Comparison of ENCODE assay signal across 8 cellular contexts in the genomic region with DNA sequence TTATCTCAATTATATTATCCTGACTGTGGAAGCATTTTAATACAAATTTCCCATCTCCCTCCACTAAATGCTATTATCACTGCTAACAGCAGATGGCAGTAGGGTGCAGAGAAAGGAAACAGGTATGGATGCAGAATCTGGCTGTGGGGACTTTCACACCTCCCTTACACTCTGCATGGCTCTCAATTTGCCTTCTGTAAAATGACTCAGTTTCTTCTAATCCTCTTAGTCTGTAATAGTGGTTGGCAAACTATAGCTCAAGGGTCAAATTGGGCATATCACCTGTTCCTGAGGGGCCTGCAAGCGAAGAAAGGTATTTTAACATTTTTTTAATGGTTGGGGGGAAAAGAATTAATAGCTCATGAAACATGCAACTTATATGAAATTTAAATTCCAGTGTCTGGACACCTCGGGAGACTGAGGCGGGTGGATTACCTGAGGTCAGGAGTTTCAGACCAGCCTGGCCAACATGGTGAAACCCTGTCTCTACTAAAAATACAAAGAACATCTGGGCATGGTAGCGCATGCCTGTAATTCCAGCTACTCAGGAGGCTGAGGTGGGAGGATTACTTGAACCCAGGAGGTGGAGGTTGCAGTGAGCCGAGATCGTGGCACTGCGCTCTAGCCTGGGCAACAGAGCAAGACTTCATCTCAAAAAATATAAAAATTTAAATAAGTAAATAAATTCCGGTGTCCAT.
DNase-seq lines count a peak whose midpoint lies in the region; ATAC-seq, FAIRE-seq and TF ChIP-seq lines count a peak whose summit lies in the region.

No MANE protein-coding gene starts in this region.

- H3K4me1 Mint-ChIP-seq in GM23338, result peaks cover 31% of the 10 kb centered on the region

- DNase-seq in Ammon's horn (ENCODE audit: low spot score) (peak; percentile 85), GM23338 (ENCODE audit: low spot score) (peak; percentile 85), NCI-H2227 treated with DMSO at 0.1 percent for 48 hours (lab: John Stamatoyannopoulos, UW) (peak; percentile 70), epithelial cell of esophagus (ENCODE audit: low read depth) (peak; percentile 76), mucosa of gallbladder (ENCODE audit: low spot score) (peak; percentile 68), GM12891 (ENCODE audit: insufficient read length, low spot score) (no peak)
- peak; percentile 39 to 72 for DNase-seq in activated CD4-positive, alpha-beta T cell treated with anti-CD3 and anti-CD28 coated beads for 4 hours
- DNase-seq in stimulated activated naive CD4-positive, alpha-beta T cell treated with Interleukin-2 at 50 U/mL for 16 hours (lab: John Stamatoyannopoulos, UW), result peak; percentile 3

- peaks cover 13% of the 10 kb centered on the region for H3K27me3 Mint-ChIP-seq in GM23338 (ENCODE audit: insufficient read depth, low read depth, poor library complexity)

- ATAC-seq in GM23338, result peak; percentile 80

- H3K4me1 ChIP-seq in GM23338 (ENCODE audit: insufficient read depth), result peaks cover 7% of the 10 kb centered on the region; the same call in 1 of the 2 replicates

- FAIRE-seq in GM12891 (lab: Jason Lieb, UNC), result no peak

- no peak overlapping the region for H2AFZ ChIP-seq in GM23338

- no peaks in the 10 kb centered on the region for H3K9me2 ChIP-seq in GM23338 (ENCODE audit: insufficient read depth)

- no peaks in the 10 kb centered on the region for H3K9me3 Mint-ChIP-seq in GM23338

- H3K27ac ChIP-seq in GM23338 (ENCODE audit: low read depth), result peak overlapping the region; percentile 61; the same call in 1 of the 2 replicates

- peak; percentile 90 to 98 for TF ChIP-seq CTCF in GM23338 (conservative IDR thresholded peaks at IDR 0.05; ENCODE audit: low read depth in 2 of 2)
- peak; percentile 88 for TF ChIP-seq CTCF in epithelial cell of esophagus (IDR thresholded peaks at IDR 0.05; ENCODE audit: insufficient read depth, low read depth, low read length, missing control alignments)

- peaks cover 21% of the 10 kb centered on the region for H3K36me3 ChIP-seq in GM23338 (ENCODE audit: insufficient read depth)

- no peak for TF ChIP-seq POLR2A in GM12891 (IDR thresholded peaks at IDR 0.05; ENCODE audit: low read depth, low read length)

- H3K4me3 ChIP-seq in GM23338, result no peak overlapping the region
- H3K4me3 ChIP-seq in epithelial cell of esophagus (ENCODE audit: low read length), result no peak overlapping the region

- no peak overlapping the region for H3K4me2 ChIP-seq in GM23338

- peaks cover 10% of the 10 kb centered on the region for H4K20me1 ChIP-seq in GM23338 (replicated peaks; ENCODE audit: insufficient read depth)

- H3K27me3 ChIP-seq in GM23338 (ENCODE audit: insufficient read depth), result no peaks in the 10 kb centered on the region

- peaks cover 34% of the 10 kb centered on the region for H3F3A ChIP-seq in GM23338 (replicated peaks; ENCODE audit: low read depth)

- no peak overlapping the region for H3K27ac Mint-ChIP-seq in GM23338

- H3K4me3 Mint-ChIP-seq in GM23338, result no peak overlapping the region

- H3K79me2 ChIP-seq in GM23338 (replicated peaks; ENCODE audit: insufficient read depth), result peaks cover 89% of the 10 kb centered on the region

- peaks cover 88% of the 10 kb centered on the region for H3K36me3 Mint-ChIP-seq in GM23338 (ENCODE audit: low read depth)

TF ChIP-seq in GM23338, 12 proteins besides CTCF, POLR2A, EP300 and RAD21 (continues in another document):
- TF ChIP-seq, protein P1, sequence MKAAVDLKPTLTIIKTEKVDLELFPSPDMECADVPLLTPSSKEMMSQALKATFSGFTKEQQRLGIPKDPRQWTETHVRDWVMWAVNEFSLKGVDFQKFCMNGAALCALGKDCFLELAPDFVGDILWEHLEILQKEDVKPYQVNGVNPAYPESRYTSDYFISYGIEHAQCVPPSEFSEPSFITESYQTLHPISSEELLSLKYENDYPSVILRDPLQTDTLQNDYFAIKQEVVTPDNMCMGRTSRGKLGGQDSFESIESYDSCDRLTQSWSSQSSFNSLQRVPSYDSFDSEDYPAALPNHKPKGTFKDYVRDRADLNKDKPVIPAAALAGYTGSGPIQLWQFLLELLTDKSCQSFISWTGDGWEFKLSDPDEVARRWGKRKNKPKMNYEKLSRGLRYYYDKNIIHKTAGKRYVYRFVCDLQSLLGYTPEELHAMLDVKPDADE (IDR thresholded peaks at IDR 0.05), result no peak
- no peak for TF ChIP-seq ZNF114 (CRISPR knock-in tag; IDR thresholded peaks at IDR 0.05)
- TF ChIP-seq EZH2phosphoT487 (IDR thresholded peaks at IDR 0.05; ENCODE audit: unreplicated experiment), result no peak
- no peak for TF ChIP-seq ZNF331 (CRISPR knock-in tag; IDR thresholded peaks at IDR 0.05; ENCODE audit: low read depth)
- TF ChIP-seq STAT1 (IDR thresholded peaks at IDR 0.05; ENCODE audit: unreplicated experiment), result no peak
- TF ChIP-seq EZH2 (IDR thresholded peaks at IDR 0.05; ENCODE audit: low read depth, unreplicated experiment), result no peak
- TF ChIP-seq POLR2AphosphoS5 (IDR thresholded peaks at IDR 0.05; ENCODE audit: low read depth), result no peak
- TF ChIP-seq, protein P2, sequence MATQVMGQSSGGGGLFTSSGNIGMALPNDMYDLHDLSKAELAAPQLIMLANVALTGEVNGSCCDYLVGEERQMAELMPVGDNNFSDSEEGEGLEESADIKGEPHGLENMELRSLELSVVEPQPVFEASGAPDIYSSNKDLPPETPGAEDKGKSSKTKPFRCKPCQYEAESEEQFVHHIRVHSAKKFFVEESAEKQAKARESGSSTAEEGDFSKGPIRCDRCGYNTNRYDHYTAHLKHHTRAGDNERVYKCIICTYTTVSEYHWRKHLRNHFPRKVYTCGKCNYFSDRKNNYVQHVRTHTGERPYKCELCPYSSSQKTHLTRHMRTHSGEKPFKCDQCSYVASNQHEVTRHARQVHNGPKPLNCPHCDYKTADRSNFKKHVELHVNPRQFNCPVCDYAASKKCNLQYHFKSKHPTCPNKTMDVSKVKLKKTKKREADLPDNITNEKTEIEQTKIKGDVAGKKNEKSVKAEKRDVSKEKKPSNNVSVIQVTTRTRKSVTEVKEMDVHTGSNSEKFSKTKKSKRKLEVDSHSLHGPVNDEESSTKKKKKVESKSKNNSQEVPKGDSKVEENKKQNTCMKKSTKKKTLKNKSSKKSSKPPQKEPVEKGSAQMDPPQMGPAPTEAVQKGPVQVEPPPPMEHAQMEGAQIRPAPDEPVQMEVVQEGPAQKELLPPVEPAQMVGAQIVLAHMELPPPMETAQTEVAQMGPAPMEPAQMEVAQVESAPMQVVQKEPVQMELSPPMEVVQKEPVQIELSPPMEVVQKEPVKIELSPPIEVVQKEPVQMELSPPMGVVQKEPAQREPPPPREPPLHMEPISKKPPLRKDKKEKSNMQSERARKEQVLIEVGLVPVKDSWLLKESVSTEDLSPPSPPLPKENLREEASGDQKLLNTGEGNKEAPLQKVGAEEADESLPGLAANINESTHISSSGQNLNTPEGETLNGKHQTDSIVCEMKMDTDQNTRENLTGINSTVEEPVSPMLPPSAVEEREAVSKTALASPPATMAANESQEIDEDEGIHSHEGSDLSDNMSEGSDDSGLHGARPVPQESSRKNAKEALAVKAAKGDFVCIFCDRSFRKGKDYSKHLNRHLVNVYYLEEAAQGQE (IDR thresholded peaks at IDR 0.05; ENCODE audit: unreplicated experiment), result no peak
- TF ChIP-seq NANOG (IDR thresholded peaks at IDR 0.05; ENCODE audit: borderline replicate concordance), result no peak

TF ChIP-seq in GM12891, 5 proteins besides CTCF, POLR2A, EP300 and RAD21:
- no peak for TF ChIP-seq POLR2AphosphoS5 (IDR thresholded peaks at IDR 0.05; ENCODE audit: low read depth, low read length)
- no peak for TF ChIP-seq POU2F2 (IDR thresholded peaks at IDR 0.05; ENCODE audit: low read depth, low read length)
- no peak for TF ChIP-seq TAF1 (IDR thresholded peaks at IDR 0.05; ENCODE audit: low read depth, low read length)
- no peak for TF ChIP-seq SPI1 (IDR thresholded peaks at IDR 0.05; ENCODE audit: low read depth, low read length)
- TF ChIP-seq PAX5 (IDR thresholded peaks at IDR 0.05; ENCODE audit: insufficient read depth, low read length, severe bottlenecking), result no peak
